17 cellular contexts compared by ENCODE assay signal in genomic region chr12:131138638-131139362, GRCh38.
"Had no signal": no experiment of that assay in that cellular context is flagged by ENCODE, and none has a peak within 500 bp of the region (broad histone marks: within the 10 kb centered on the region; RNA-seq: fewer than 3 reads in every experiment).

No MANE protein-coding gene starts in this region.

- H3K9me3 Mint-ChIP-seq: activated naive CD4-positive, alpha-beta T cell treated with anti-CD3 and anti-CD28 coated beads, Interleukin-2, amount 50 U/mL, for 72 hours had no signal

- H3K27ac Mint-ChIP-seq: activated naive CD4-positive, alpha-beta T cell treated with anti-CD3 and anti-CD28 coated beads, Interleukin-2, amount 50 U/mL, for 72 hours had no signal

- DNase-seq: activated CD4-positive, CD25-positive, alpha-beta regulatory T cell treated with anti-CD3 and anti-CD28 coated beads, Interleukin-2, amount 50 U/mL, for 72 hours; activated gamma-delta T cell; activated T-cell treated with anti-CD3 and anti-CD28 coated beads, Interleukin-2, amount 50 U/mL, for 1 hour; dermis blood vessel endothelial cell; foreskin fibroblast; left cardiac atrium; lower lobe of right lung; midbrain; stimulated activated naive CD4-positive, alpha-beta T cell; SW 1271; T-helper 2 cell; tibial artery had no signal

- H3K36me3 Mint-ChIP-seq: activated naive CD4-positive, alpha-beta T cell treated with anti-CD3 and anti-CD28 coated beads, Interleukin-2, amount 50 U/mL, for 72 hours had no signal

- H3K4me3 ChIP-seq: adrenal gland, lower lobe of right lung, tibial artery had no signal

- H3K4me1 ChIP-seq: adrenal gland, lower lobe of right lung, parathyroid adenoma had no signal

- H3K27me3 ChIP-seq: adrenal gland, tibial artery had no signal

- H3K27ac ChIP-seq: adrenal gland, epithelial cell of prostate, lower lobe of right lung, parathyroid adenoma, tibial artery, VCaP had no signal

- H3K9ac ChIP-seq: parathyroid adenoma had no signal

- H3K9me3 ChIP-seq: adrenal gland, lower lobe of right lung, tibial artery had no signal

- H3K36me3 ChIP-seq: adrenal gland had no signal
